ENCODE assay signal across 13 cellular contexts in the genomic region with DNA sequence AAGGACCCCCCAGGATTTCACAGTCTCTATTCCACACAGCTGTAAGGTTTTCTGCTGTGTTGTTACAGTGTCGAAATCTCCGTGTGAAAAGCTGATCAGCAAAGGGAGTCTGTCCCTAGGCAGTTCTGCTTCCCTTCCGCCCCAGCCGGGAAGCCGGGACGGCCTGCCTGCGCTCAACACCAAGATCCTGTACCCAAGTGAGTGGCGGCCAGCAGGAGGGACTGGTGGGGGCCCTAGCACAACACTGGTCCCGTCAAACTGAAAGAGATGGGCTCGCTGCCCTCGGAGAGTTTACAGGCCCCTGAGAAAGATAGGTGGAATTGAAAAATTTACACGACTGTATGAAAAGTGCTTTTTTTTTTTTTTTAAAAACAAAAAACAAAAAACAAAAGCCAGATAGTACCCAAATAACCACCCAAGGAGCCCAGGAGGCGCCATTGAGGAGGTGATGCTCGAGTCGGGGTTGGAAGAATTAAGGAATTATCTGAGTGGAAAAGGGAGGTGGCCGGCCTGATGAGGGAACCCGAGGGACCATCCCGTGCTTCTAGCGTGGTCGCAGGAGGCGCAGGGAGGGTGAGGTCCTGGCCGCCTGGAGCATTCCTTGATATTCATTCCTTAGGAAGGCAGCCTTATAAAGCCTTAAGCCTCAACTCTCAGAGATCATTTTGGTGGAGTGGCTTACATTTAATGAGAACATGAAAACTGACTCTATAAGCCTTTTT.
"Had no signal": no experiment of that assay in that cellular context is flagged by ENCODE, and none has a peak within 500 bp of the region (broad histone marks: within the 10 kb centered on the region; RNA-seq: fewer than 3 reads in every experiment).

No MANE protein-coding gene starts in this region.

- H3K4me1 Mint-ChIP-seq: stimulated activated memory B cell treated with anti-CD40 and anti-IgM and Interleukin-4, amounts not matched to agents 10 μg/mL and 1 μg/mL and 100 μg/mL, for 72 hours had no signal

- H3K4me3 ChIP-seq: left lung, upper lobe of left lung had no signal

- H3K4me1 ChIP-seq: left lung had no signal

- H3K27ac Mint-ChIP-seq: activated CD4-positive, alpha-beta T cell treated with anti-CD3 and anti-CD28 coated beads, Interleukin-2, amount 10 ng/mL, durations not matched to agents 7 days and 5 days; dendritic cell treated with granulocyte-macrophage colony-stimulating factor and Interleukin-4, amounts not matched to agents 40 ng/mL and 50 ng/mL, for 4 days; endodermal cell; nephron; stimulated activated memory B cell treated with anti-CD40 and anti-IgM and Interleukin-4, amounts not matched to agents 10 μg/mL and 1 μg/mL and 100 μg/mL, for 72 hours had no signal

- H3K27ac ChIP-seq: left lung, upper lobe of left lung had no signal

- H3K4me3 Mint-ChIP-seq: activated CD4-positive, alpha-beta T cell treated with anti-CD3 and anti-CD28 coated beads, Interleukin-2, amount 10 ng/mL, durations not matched to agents 7 days and 5 days; central memory CD8-positive, alpha-beta T cell; dendritic cell treated with granulocyte-macrophage colony-stimulating factor and Interleukin-4, amounts not matched to agents 40 ng/mL and 50 ng/mL, for 4 days; endodermal cell; nephron; stimulated activated memory B cell treated with anti-CD40 and anti-IgM and Interleukin-4, amounts not matched to agents 10 μg/mL and 1 μg/mL and 100 μg/mL, for 72 hours had no signal

- H3K27me3 ChIP-seq: left lung, upper lobe of left lung had no signal

- H3K9me3 Mint-ChIP-seq: activated CD4-positive, alpha-beta T cell treated with anti-CD3 and anti-CD28 coated beads, Interleukin-2, amount 10 ng/mL, durations not matched to agents 7 days and 5 days; central memory CD8-positive, alpha-beta T cell; dendritic cell treated with granulocyte-macrophage colony-stimulating factor and Interleukin-4, amounts not matched to agents 40 ng/mL and 50 ng/mL, for 4 days; endodermal cell; nephron; stimulated activated memory B cell treated with anti-CD40 and anti-IgM and Interleukin-4, amounts not matched to agents 10 μg/mL and 1 μg/mL and 100 μg/mL, for 72 hours had no signal

- H3K9me3 ChIP-seq: left lung, upper lobe of left lung had no signal

- DNase-seq: activated CD4-positive, alpha-beta T cell treated with anti-CD3 and anti-CD28 coated beads, Interleukin-2, amount 10 ng/mL, durations not matched to agents 7 days and 5 days; activated CD4-positive, CD25-positive, alpha-beta regulatory T cell; mesendoderm; small intestine; substantia nigra; T-helper 2 cell had no signal

- H3K27me3 Mint-ChIP-seq: activated CD4-positive, alpha-beta T cell treated with anti-CD3 and anti-CD28 coated beads, Interleukin-2, amount 10 ng/mL, durations not matched to agents 7 days and 5 days; central memory CD8-positive, alpha-beta T cell; dendritic cell treated with granulocyte-macrophage colony-stimulating factor and Interleukin-4, amounts not matched to agents 40 ng/mL and 50 ng/mL, for 4 days; stimulated activated memory B cell treated with anti-CD40 and anti-IgM and Interleukin-4, amounts not matched to agents 10 μg/mL and 1 μg/mL and 100 μg/mL, for 72 hours had no signal

- ATAC-seq: left lung; stimulated activated memory B cell treated with anti-CD40 and anti-IgM and Interleukin-4, amounts not matched to agents 10 μg/mL and 1 μg/mL and 100 μg/mL, for 72 hours had no signal
